In the genomic region with DNA sequence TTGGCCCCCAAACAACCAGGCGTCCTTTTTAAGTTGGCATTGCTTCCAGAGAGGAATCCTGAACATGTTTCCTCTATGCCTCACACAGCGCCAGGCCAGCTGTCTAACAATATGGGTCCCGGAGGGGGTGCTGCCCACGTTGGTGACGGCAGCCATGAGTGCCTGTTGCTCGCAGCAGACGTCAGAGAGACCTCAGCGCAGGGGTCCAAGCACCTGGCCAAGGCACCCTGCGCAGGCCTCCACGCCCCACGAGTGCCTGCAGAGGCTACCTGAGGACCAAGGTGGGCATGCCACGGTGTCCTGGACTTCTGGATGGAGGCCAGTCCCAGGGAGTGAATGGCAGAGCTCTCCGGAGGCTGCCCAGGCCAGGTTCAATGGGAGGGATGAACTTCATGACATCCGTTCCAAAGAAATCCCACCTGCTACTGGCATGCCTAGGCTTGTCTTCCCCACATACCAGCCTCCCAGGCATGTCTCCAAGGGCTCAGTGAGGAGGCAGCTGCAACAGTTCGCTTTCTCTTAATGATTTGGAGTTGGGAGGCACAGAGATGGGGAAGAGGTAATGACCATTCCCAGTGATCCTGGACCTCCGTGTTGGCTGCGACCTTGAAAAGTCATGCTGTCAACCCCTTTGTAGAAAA, we compare ENCODE assay signal across 8 cellular contexts. TPM values are rescaled to one million over a fixed set of nuclear protein-coding genes. Genes with fewer than 3 reads are reported as not detected.
DNase-seq lines count a peak whose midpoint lies in the region; ATAC-seq lines count a peak whose summit lies in the region.

No MANE protein-coding gene starts in this region.

- H3K36me3 Mint-ChIP-seq in T-helper 1 cell treated with Interleukin-12 subunit alpha and Interleukin-12 subunit beta and Interleukin-4 antibody, amounts not matched to agents 30 μg/mL and 1 μg/mL, for 36 hours (ENCODE audit: low read depth) = peaks cover 4% of the 10 kb centered on the region

- peak overlapping the region; percentile 86 for H3K4me3 Mint-ChIP-seq in T-helper 1 cell treated with Interleukin-12 subunit alpha and Interleukin-12 subunit beta and Interleukin-4 antibody, amounts not matched to agents 30 μg/mL and 1 μg/mL, for 36 hours
- H3K4me3 Mint-ChIP-seq in stimulated activated naive CD8-positive, alpha-beta T cell treated with anti-CD3 and anti-CD28 coated beads, Interleukin-15, amount 100 ng/mL, for 72 hours = peak overlapping the region; percentile 72 to 93

- H3K27me3 Mint-ChIP-seq in T-helper 1 cell treated with Interleukin-12 subunit alpha and Interleukin-12 subunit beta and Interleukin-4 antibody, amounts not matched to agents 30 μg/mL and 1 μg/mL, for 36 hours (ENCODE audit: low read depth) = no peaks in the 10 kb centered on the region
- H3K27me3 Mint-ChIP-seq in stimulated activated naive CD8-positive, alpha-beta T cell treated with anti-CD3 and anti-CD28 coated beads, Interleukin-15, amount 100 ng/mL, for 72 hours = no peaks in the 10 kb centered on the region

- peaks cover 46% of the 10 kb centered on the region for H3K4me1 Mint-ChIP-seq in T-helper 1 cell treated with Interleukin-12 subunit alpha and Interleukin-12 subunit beta and Interleukin-4 antibody, amounts not matched to agents 30 μg/mL and 1 μg/mL, for 36 hours (ENCODE audit: low read depth)
- H3K4me1 Mint-ChIP-seq in stimulated activated naive CD8-positive, alpha-beta T cell treated with anti-CD3 and anti-CD28 coated beads, Interleukin-15, amount 100 ng/mL, for 72 hours = peaks cover 85% of the 10 kb centered on the region

- H3K27ac Mint-ChIP-seq in T-helper 1 cell treated with Interleukin-12 subunit alpha and Interleukin-12 subunit beta and Interleukin-4 antibody, amounts not matched to agents 30 μg/mL and 1 μg/mL, for 36 hours = peak overlapping the region; percentile 87
- H3K27ac Mint-ChIP-seq in stimulated activated naive CD8-positive, alpha-beta T cell treated with anti-CD3 and anti-CD28 coated beads, Interleukin-15, amount 100 ng/mL, for 72 hours = peak overlapping the region; percentile 98 to 99

- no peaks in the 10 kb centered on the region for H3K9me3 Mint-ChIP-seq in T-helper 1 cell treated with Interleukin-12 subunit alpha and Interleukin-12 subunit beta and Interleukin-4 antibody, amounts not matched to agents 30 μg/mL and 1 μg/mL, for 36 hours
- no peaks in the 10 kb centered on the region for H3K9me3 Mint-ChIP-seq in stimulated activated naive CD8-positive, alpha-beta T cell treated with anti-CD3 and anti-CD28 coated beads, Interleukin-15, amount 100 ng/mL, for 72 hours

- no peak for ATAC-seq in stimulated activated naive CD8-positive, alpha-beta T cell treated with anti-CD3 and anti-CD28 coated beads, Interleukin-15, amount 100 ng/mL, for 72 hours
- ATAC-seq in GM21447 (IDR thresholded peaks at IDR 0.05; ENCODE audit: unreplicated experiment) (no peak), GM18873 (IDR thresholded peaks at IDR 0.05; ENCODE audit: low FRiP score, unreplicated experiment) (no peak)

- intact Hi-C loops in cardiac septum (cut with DNase I) = no loop called here

- DNase-seq in T-helper 1 cell = no peak
- DNase-seq in SHP77 (lab: John Stamatoyannopoulos, UW) = peak; percentile 86 to 92
- peak; percentile 50 for DNase-seq in cardiac septum (ENCODE audit: low spot score)
- no peak for DNase-seq in stimulated activated naive CD8-positive, alpha-beta T cell treated with anti-CD3 and anti-CD28 coated beads, Interleukin-15, amount 100 ng/mL, for 72 hours
- no peak for DNase-seq in globus pallidus (ENCODE audit: low spot score)

RNA-seq across cellular contexts. Expression of a gene that starts 11.6 kb away (rescaled TPM):
- 87.6 TPM for total RNA-seq in cardiac septum

Comparison
In these comparisons a context has a peak if more than half of its experiments do, and no peak if none do; other contexts are left out.
1. DNase-seq: peak in SHP77 (2 of 2) and cardiac septum (single experiment); none in T-helper 1 cell (0 of 5), stimulated activated naive CD8-positive, alpha-beta T cell treated with anti-CD3 and anti-CD28 coated beads, Interleukin-15, amount 100 ng/mL, for 72 hours (0 of 2) and globus pallidus (single experiment).